In the genomic region with DNA sequence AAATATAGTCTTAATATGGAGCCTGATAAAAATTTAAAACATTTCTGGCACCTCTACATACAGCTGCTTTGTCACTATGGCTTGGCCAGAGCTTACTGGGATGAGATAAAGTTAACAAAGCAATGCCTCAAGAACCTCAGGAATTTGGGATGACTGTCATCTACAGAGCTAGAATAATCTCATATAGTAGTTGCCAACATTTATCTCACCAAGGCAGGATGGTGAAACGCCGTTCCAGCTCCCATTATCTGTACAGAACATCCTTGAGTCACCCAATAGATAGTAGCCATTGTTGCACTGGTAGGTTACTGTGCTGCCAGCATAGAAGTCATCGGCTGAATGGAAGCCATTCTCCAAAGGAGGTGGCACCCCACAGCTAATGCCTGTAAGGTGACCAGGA, we compare ENCODE assay signal across 1 cellular context.
A peak's percentile ranks its signal among the peaks of the same experiment; 100 is the strongest.
TF ChIP-seq lines count a peak whose summit lies in the region.

No MANE protein-coding gene starts in this region.

TF ChIP-seq in K562, 482 proteins besides CTCF, POLR2A, EP300 and RAD21 (continued from another document and continues in another):
- TF ChIP-seq, protein P1, sequence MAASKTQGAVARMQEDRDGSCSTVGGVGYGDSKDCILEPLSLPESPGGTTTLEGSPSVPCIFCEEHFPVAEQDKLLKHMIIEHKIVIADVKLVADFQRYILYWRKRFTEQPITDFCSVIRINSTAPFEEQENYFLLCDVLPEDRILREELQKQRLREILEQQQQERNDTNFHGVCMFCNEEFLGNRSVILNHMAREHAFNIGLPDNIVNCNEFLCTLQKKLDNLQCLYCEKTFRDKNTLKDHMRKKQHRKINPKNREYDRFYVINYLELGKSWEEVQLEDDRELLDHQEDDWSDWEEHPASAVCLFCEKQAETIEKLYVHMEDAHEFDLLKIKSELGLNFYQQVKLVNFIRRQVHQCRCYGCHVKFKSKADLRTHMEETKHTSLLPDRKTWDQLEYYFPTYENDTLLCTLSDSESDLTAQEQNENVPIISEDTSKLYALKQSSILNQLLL (CRISPR knock-in tag; IDR thresholded peaks at IDR 0.05; ENCODE audit: borderline replicate concordance): no peak
- TF ChIP-seq ARID2 (IDR thresholded peaks at IDR 0.05) (no peak), NFYB (IDR thresholded peaks at IDR 0.05; ENCODE audit: extremely low read depth, insufficient read length) (no peak), ELF4 (CRISPR knock-in tag; IDR thresholded peaks at IDR 0.05) (no peak), NFE2 (IDR thresholded peaks at IDR 0.05; ENCODE audit: low read depth) (peak; percentile 29; the same call in 1 of the 2 replicates), NCOA2 (IDR thresholded peaks at IDR 0.05; ENCODE audit: partially characterized antibody in 2 of 2) (no peak), KLF10 (CRISPR knock-in tag; IDR thresholded peaks at IDR 0.05) (no peak), ZNF23 (CRISPR knock-in tag; IDR thresholded peaks at IDR 0.05) (no peak), TCF7L2 (IDR thresholded peaks at IDR 0.05; ENCODE audit: low read depth, low read length) (no peak), TCF3 (CRISPR knock-in tag; IDR thresholded peaks at IDR 0.05) (peak; percentile 69), ELK3 (CRISPR knock-in tag; IDR thresholded peaks at IDR 0.05) (no peak), ZNF280A (IDR thresholded peaks at IDR 0.05; ENCODE audit: low read depth, partially characterized antibody) (no peak), CREM (IDR thresholded peaks at IDR 0.05; ENCODE audit: low read depth) (peak; percentile 20; the same call in 1 of the 2 replicates), ZFP36 (IDR thresholded peaks at IDR 0.05; ENCODE audit: low read depth, low read length, partially characterized antibody) (no peak), GTF2E2 (tag; IDR thresholded peaks at IDR 0.05) (no peak), CTCFL (IDR thresholded peaks at IDR 0.05; ENCODE audit: borderline replicate concordance, insufficient read depth, low read depth, low read length, poor library complexity, severe bottlenecking) (no peak), RERE (CRISPR knock-in tag; IDR thresholded peaks at IDR 0.05; ENCODE audit: borderline replicate concordance) (no peak), ZNF644 (tag; IDR thresholded peaks at IDR 0.05; ENCODE audit: low read depth) (no peak), SIRT6 (IDR thresholded peaks at IDR 0.05; ENCODE audit: low read depth, low read length) (no peak), USF2 (CRISPR knock-in tag; IDR thresholded peaks at IDR 0.05) (no peak), C11orf30 (IDR thresholded peaks at IDR 0.05; ENCODE audit: low read depth) (no peak), SAFB (IDR thresholded peaks at IDR 0.05; ENCODE audit: borderline replicate concordance, low read depth, low read length) (no peak), ZNF431 (CRISPR knock-in tag; IDR thresholded peaks at IDR 0.05) (no peak), LEF1 (IDR thresholded peaks at IDR 0.05) (no peak), SRSF1 (IDR thresholded peaks at IDR 0.05; ENCODE audit: low read depth, low read length) (no peak), PTRF (tag; IDR thresholded peaks at IDR 0.05) (no peak), ZNF551 (CRISPR knock-in tag; IDR thresholded peaks at IDR 0.05) (no peak), MLX (CRISPR knock-in tag; conservative IDR thresholded peaks at IDR 0.05) (no peak), RREB1 (CRISPR knock-in tag; IDR thresholded peaks at IDR 0.05) (no peak)
- TF ChIP-seq, protein P2, sequence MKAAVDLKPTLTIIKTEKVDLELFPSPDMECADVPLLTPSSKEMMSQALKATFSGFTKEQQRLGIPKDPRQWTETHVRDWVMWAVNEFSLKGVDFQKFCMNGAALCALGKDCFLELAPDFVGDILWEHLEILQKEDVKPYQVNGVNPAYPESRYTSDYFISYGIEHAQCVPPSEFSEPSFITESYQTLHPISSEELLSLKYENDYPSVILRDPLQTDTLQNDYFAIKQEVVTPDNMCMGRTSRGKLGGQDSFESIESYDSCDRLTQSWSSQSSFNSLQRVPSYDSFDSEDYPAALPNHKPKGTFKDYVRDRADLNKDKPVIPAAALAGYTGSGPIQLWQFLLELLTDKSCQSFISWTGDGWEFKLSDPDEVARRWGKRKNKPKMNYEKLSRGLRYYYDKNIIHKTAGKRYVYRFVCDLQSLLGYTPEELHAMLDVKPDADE (conservative IDR thresholded peaks at IDR 0.05; ENCODE audit: control insufficient read depth, low read depth, low read length): no peak
- TF ChIP-seq, protein P3, sequence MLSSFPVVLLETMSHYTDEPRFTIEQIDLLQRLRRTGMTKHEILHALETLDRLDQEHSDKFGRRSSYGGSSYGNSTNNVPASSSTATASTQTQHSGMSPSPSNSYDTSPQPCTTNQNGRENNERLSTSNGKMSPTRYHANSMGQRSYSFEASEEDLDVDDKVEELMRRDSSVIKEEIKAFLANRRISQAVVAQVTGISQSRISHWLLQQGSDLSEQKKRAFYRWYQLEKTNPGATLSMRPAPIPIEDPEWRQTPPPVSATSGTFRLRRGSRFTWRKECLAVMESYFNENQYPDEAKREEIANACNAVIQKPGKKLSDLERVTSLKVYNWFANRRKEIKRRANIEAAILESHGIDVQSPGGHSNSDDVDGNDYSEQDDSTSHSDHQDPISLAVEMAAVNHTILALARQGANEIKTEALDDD (IDR thresholded peaks at IDR 0.05): 0 out of 2 replicates have a peak, but pooled peaks have one; percentile 29
- TF ChIP-seq, protein P4, sequence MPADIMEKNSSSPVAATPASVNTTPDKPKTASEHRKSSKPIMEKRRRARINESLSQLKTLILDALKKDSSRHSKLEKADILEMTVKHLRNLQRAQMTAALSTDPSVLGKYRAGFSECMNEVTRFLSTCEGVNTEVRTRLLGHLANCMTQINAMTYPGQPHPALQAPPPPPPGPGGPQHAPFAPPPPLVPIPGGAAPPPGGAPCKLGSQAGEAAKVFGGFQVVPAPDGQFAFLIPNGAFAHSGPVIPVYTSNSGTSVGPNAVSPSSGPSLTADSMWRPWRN (IDR thresholded peaks at IDR 0.05; ENCODE audit: low read depth): no peak
